9 cellular contexts compared by ENCODE assay signal in the genomic region with DNA sequence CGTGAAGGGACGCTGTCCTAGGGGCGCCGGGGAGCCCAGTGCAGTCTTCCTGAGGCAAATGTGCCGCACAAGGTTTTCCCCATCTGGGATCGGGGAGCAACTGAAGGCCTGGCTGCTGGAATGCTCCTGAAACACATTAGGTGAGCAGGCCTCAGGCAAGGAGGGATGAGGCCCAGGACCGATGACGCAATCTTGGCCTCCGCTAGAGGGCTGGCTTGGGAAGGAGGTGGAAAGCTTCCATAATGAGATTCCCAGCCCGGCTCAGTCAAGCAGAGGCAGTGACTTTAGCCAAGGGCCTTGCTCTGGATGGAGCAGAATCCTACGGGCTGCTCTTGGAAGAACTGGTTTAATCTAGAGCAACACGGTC. TPM values are rescaled to one million over a fixed set of nuclear protein-coding genes. Genes with fewer than 3 reads are reported as not detected.
DNase-seq lines count a peak whose midpoint lies in the region; ATAC-seq and TF ChIP-seq lines count a peak whose summit lies in the region.
"Had no signal": no experiment of that assay in that cellular context is flagged by ENCODE, and none has a peak within 500 bp of the region (broad histone marks: within the 10 kb centered on the region; RNA-seq: fewer than 3 reads in every experiment).

No MANE protein-coding gene starts in this region.

- H3K27ac Mint-ChIP-seq in CD14-positive monocyte = peak overlapping the region in 1 of 7 donors; percentile 22

- peak overlapping the region in 8 of 11 experiments; percentile 44 to 72 (median 68); a peak in 16 of 22 replicates for H3K27ac ChIP-seq in BLaER1 treated with 17β-estradiol and CSF1 and Interleukin-3, amounts not matched to agents 10 nM and 100 nM
- peak overlapping the region; percentile 24 to 73 for H3K27ac ChIP-seq in ovary

- H3K4me3 Mint-ChIP-seq in CD14-positive monocyte = no peak overlapping the region

- H3K4me1 ChIP-seq in BLaER1 treated with 17β-estradiol and CSF1 and Interleukin-3, amounts not matched to agents 10 nM and 100 nM = peaks cover 46 to 80% (median 64%) of the 10 kb centered on the region in 10 experiments
- H3K4me1 ChIP-seq in ovary (ENCODE audit: insufficient read depth) = peaks cover 7% of the 10 kb centered on the region

- ATAC-seq in GM21367 (IDR thresholded peaks at IDR 0.05; ENCODE audit: unreplicated experiment) = no peak

- peaks cover 0 to 28% (median 19%) of the 10 kb centered on the region in 11 experiments; a peak in 14 of 22 replicates for H3K9me3 ChIP-seq in BLaER1 treated with 17β-estradiol and CSF1 and Interleukin-3, amounts not matched to agents 10 nM and 100 nM (replicated peaks in 1 of 11)
- no peaks in the 10 kb centered on the region for H3K9me3 ChIP-seq in ovary

- H3K27me3 ChIP-seq in BLaER1 treated with 17β-estradiol and CSF1 and Interleukin-3, amounts not matched to agents 10 nM and 100 nM = peaks cover 29 to 66% (median 51%) of the 10 kb centered on the region in 11 experiments
- H3K27me3 ChIP-seq in ovary = no peaks in the 10 kb centered on the region

- peak overlapping the region in 7 of 11 experiments; percentile 26 to 65 (median 57); a peak in 13 of 22 replicates for H3K9ac ChIP-seq in BLaER1 treated with 17β-estradiol and CSF1 and Interleukin-3, amounts not matched to agents 10 nM and 100 nM

- intact Hi-C loops in cardiac septum (cut with DNase I) (no loop called here), ovary (cut with DNase I) (no loop called here), CD14-positive monocyte (cut with micrococcal nuclease) (no loop called here)

- no peak for TF ChIP-seq POLR2A in ovary (IDR thresholded peaks at IDR 0.05)

- H3K4me3 ChIP-seq in BLaER1 treated with 17β-estradiol and CSF1 and Interleukin-3, amounts not matched to agents 10 nM and 100 nM = no peak overlapping the region; a peak in 1 of 20 replicates
- H3K4me3 ChIP-seq in ovary = no peak overlapping the region

- peak; percentile 93 for DNase-seq in SK-N-DZ (ENCODE audit: low spot score)
- peak; percentile 86 for DNase-seq in cardiac septum (ENCODE audit: low spot score)
- peak; percentile 84 to 92 (median 88) for DNase-seq in ovary
- no peak for DNase-seq in stimulated activated CD4-positive, alpha-beta T cell treated with anti-CD3 and anti-CD28 coated beads, Interleukin-15, amount 100 ng/mL, for 24 hours
- DNase-seq in EL = no peak
- DNase-seq in CD14-positive monocyte (ENCODE audit: low spot score) = no peak
- DNase-seq: NCI-H345 had no signal

- H3K36me3 ChIP-seq in BLaER1 treated with 17β-estradiol and CSF1 and Interleukin-3, amounts not matched to agents 10 nM and 100 nM = no peaks in the 10 kb centered on the region
- no peaks in the 10 kb centered on the region for H3K36me3 ChIP-seq in ovary

- no peaks in the 10 kb centered on the region for H3K36me3 Mint-ChIP-seq in CD14-positive monocyte

- peaks cover 20 to 38% (median 29%) of the 10 kb centered on the region in 3 donors for H3K27me3 Mint-ChIP-seq in CD14-positive monocyte (ENCODE audit: low read depth in 3 of 3)

- H4K20me1 ChIP-seq in BLaER1 treated with 17β-estradiol and CSF1 and Interleukin-3, amounts not matched to agents 10 nM and 100 nM = no peaks in the 10 kb centered on the region; a peak in 1 of 22 replicates

- peak in 2 of 3 donors; percentile 39 to 46 for TF ChIP-seq CTCF in ovary (IDR thresholded peaks at IDR 0.05)
- TF ChIP-seq CTCF in CD14-positive monocyte (IDR thresholded peaks at IDR 0.05) = no peak

- no peak for TF ChIP-seq EP300 in ovary (IDR thresholded peaks at IDR 0.05)

- peaks cover 7% of the 10 kb centered on the region for H3K4me1 Mint-ChIP-seq in CD14-positive monocyte

- 47 to 57% (median 53%) methylated on average over 12 of the region's 12 CpGs for WGBS in ovary, 3 donors

- peak overlapping the region; percentile 43 to 91 (median 76) for H3K4me2 ChIP-seq in BLaER1 treated with 17β-estradiol and CSF1 and Interleukin-3, amounts not matched to agents 10 nM and 100 nM

- no peaks in the 10 kb centered on the region for H3K9me3 Mint-ChIP-seq in CD14-positive monocyte

RNA-seq across cellular contexts. Expression of a gene that starts 50.8 kb away (rescaled TPM):
- not detected in 2 replicates for polyA plus RNA-seq in SK-N-DZ (2014; cell fraction: cytosol; rRNA removed)
- polyA plus RNA-seq in SK-N-DZ (2014; cell fraction: nucleus; rRNA removed) = not detected in 2 replicates
- total RNA-seq in cardiac septum = 0.35 TPM
- under 1 TPM in 1 of 7 donors, not detected in 6; 0.18 TPM for total RNA-seq in ovary
- polyA plus RNA-seq in ovary = 1 to 10 TPM in 1 of 2 donors, not detected in 1; 1.6 TPM
- not detected for polyA plus RNA-seq in CD14-positive monocyte

Comparison
In these comparisons a context has a peak if more than half of its experiments do, and no peak if none do; other contexts are left out.
1. DNase-seq: peak in SK-N-DZ (single experiment), cardiac septum (single experiment) and ovary (5 of 5); none in stimulated activated CD4-positive, alpha-beta T cell treated with anti-CD3 and anti-CD28 coated beads, Interleukin-15, amount 100 ng/mL, for 24 hours (single experiment), EL (single experiment) and CD14-positive monocyte (single experiment).